In genomic region chr17:61582593-61582992, GRCh38 we compare ENCODE assay signal across 32 cellular contexts. TPM values are rescaled to one million over a fixed set of nuclear protein-coding genes. Genes with fewer than 3 reads are reported as not detected.
"Had no signal": no experiment of that assay in that cellular context is flagged by ENCODE, and none has a peak within 500 bp of the region (broad histone marks: within the 10 kb centered on the region; RNA-seq: fewer than 3 reads in every experiment).

No MANE protein-coding gene starts in this region.

- H3K9ac ChIP-seq: neural progenitor cell, parathyroid adenoma had no signal

- H3K27ac ChIP-seq: neural progenitor cell, ovary, parathyroid adenoma, psoas muscle, skin epidermis, spleen, thoracic aorta, thyroid gland, tibial nerve, upper lobe of right lung, vagina had no signal

- ATAC-seq: naive thymus-derived CD4-positive, alpha-beta T cell; psoas muscle; right cardiac atrium; sciatic nerve; stimulated activated memory B cell treated with anti-CD40 and anti-IgM and Interleukin-4, amounts not matched to agents 10 μg/mL and 1 μg/mL and 100 μg/mL, for 72 hours; stimulated activated naive CD8-positive, alpha-beta T cell treated with anti-CD3 and anti-CD28 coated beads, Interleukin-15, amount 100 ng/mL, for 72 hours; stimulated activated naive CD8-positive, alpha-beta T cell treated with anti-CD3 and anti-CD28 coated beads, Interleukin-15, Interleukin-2, amounts not matched to agents 100 U/mL and 50 U/mL, for 24 hours; upper lobe of right lung had no signal

- H3K4me2 ChIP-seq: neural progenitor cell, smooth muscle cell had no signal

- H3K27me3 ChIP-seq: neural progenitor cell, ovary, thyroid gland, vagina had no signal

- H2AFZ ChIP-seq: neural progenitor cell, parathyroid adenoma had no signal

- H3K4me3 ChIP-seq: neural progenitor cell, ovary, psoas muscle, skin epidermis, smooth muscle cell, spleen, thoracic aorta, thyroid gland, tibial nerve, upper lobe of right lung, vagina had no signal

- DNase-seq: naive thymus-derived CD4-positive, alpha-beta T cell; natural killer cell; occipital lobe; ovary; posterior cingulate gyrus; psoas muscle; right cardiac atrium; spleen; stimulated activated CD4-positive, alpha-beta T cell treated with anti-CD3 and anti-CD28 coated beads, Interleukin-12 subunit alpha, Interleukin-12 subunit beta, amount 100 ng/mL, for 4 hours; stimulated activated CD4-positive, alpha-beta T cell treated with anti-CD3 and anti-CD28 coated beads, Interleukin-1b, Interleukin-23, amount 100 ng/mL, for 48 hours; stimulated activated CD4-positive, alpha-beta T cell treated with anti-CD3 and anti-CD28 coated beads, Interleukin-4, amount 100 ng/mL, for 1 hour; stimulated activated CD4-positive, alpha-beta T cell treated with anti-CD3 and anti-CD28 coated beads, Interleukin-4, amount 100 ng/mL, for 4 hours; stimulated activated CD8-positive, alpha-beta memory T cell treated with anti-CD3 and anti-CD28 coated beads, Interleukin-4, amount 100 ng/mL, for 48 hours; stimulated activated naive CD4-positive, alpha-beta T cell; stimulated activated naive CD8-positive, alpha-beta T cell treated with anti-CD3 and anti-CD28 coated beads, Interleukin-15, amount 100 ng/mL, for 72 hours; stimulated activated naive CD8-positive, alpha-beta T cell treated with anti-CD3 and anti-CD28 coated beads, Interleukin-15, Interleukin-2, amounts not matched to agents 100 U/mL and 50 U/mL, for 24 hours; thyroid gland; upper lobe of right lung had no signal

- H3K4me1 ChIP-seq: neural progenitor cell, parathyroid adenoma, psoas muscle, spleen, thyroid gland, tibial nerve, upper lobe of right lung, vagina had no signal

- H3K79me2 ChIP-seq: parathyroid adenoma had no signal

- H3K36me3 ChIP-seq: neural progenitor cell, ovary, spleen, thoracic aorta, thyroid gland, tibial nerve, upper lobe of right lung, vagina had no signal

- H3K9me3 ChIP-seq: ovary, psoas muscle, spleen, thoracic aorta, thyroid gland, tibial nerve, upper lobe of right lung, vagina had no signal

RNA-seq across cellular contexts. Expression of gene NACA2, which starts 8.4 kb away (rescaled TPM):
- total RNA-seq: naive thymus-derived CD4-positive, alpha-beta T cell; natural killer cell; occipital lobe; ovary; progenitor cell of endocrine pancreas; psoas muscle; renal cortical epithelial cell; right cardiac atrium; sciatic nerve; smooth muscle cell; spleen; temporal lobe; thoracic aorta; thyroid gland; tibial nerve; upper lobe of right lung; urinary bladder; vagina had no signal
- polyA plus RNA-seq: naive thymus-derived CD4-positive, alpha-beta T cell; neural cell; ovary; right cardiac atrium; smooth muscle cell; urinary bladder had no signal
